ENCODE assay signal across 21 cellular contexts in the genomic region with DNA sequence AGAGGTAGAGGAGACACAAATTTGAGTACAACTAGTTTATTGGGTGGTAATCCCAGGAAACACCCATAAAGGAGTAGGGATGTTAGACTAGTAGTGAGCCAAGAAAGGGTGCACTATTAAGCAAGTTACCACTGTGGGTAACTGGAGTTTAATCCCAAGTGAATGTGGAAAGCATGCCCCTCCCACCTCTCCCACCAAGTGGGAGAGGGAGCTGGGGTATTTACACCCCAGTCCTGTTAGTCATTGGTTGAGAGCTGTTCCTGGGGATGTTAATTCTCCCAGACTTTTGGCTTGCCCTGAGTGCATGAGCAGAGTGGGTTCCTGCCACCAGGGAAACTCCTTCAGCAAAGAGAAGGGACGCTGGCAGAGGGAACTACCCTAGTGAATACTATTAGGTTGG. TPM values are rescaled to one million over a fixed set of nuclear protein-coding genes. Genes with fewer than 3 reads are reported as not detected.
DNase-seq lines count a peak whose midpoint lies in the region; ATAC-seq, FAIRE-seq and TF ChIP-seq lines count a peak whose summit lies in the region.
"Had no signal": no experiment of that assay in that cellular context is flagged by ENCODE, and none has a peak within 500 bp of the region (broad histone marks: within the 10 kb centered on the region; RNA-seq: fewer than 3 reads in every experiment).

No MANE protein-coding gene starts in this region.

- H3K4me1 Mint-ChIP-seq in osteocyte (ENCODE audit: unreplicated experiment): no peaks in the 10 kb centered on the region
- H3K4me1 Mint-ChIP-seq: B cell had no signal

- DNase-seq in HepG2 (ENCODE audit: low spot score) (no peak), right lobe of liver (no peak), osteocyte (ENCODE audit: extremely low spot score, unreplicated experiment) (peak; percentile 36), HUDEP-2 (lab: John Stamatoyannopoulos, UW; ENCODE audit: unreplicated experiment in 76 of 76) (no peak)
- DNase-seq in activated naive CD4-positive, alpha-beta T cell (lab: John Stamatoyannopoulos, UW): no peak
- DNase-seq: AML-193; Caco-2; Calu3; CD4-positive, alpha-beta T cell; CD8-positive, alpha-beta T cell; DMS79 treated with DMSO at 0.1 percent for 48 hours; GF-D8 had no signal

- no peak overlapping the region for H3K4me3 Mint-ChIP-seq in osteocyte (ENCODE audit: unreplicated experiment)
- H3K4me3 Mint-ChIP-seq: B cell; CD4-positive, alpha-beta T cell; CD8-positive, alpha-beta T cell had no signal

- intact Hi-C loops in HepG2 (cut with micrococcal nuclease; ENCODE audit: unreplicated experiment) (loop anchor here (5.0 kb wide), 2 partner anchors 114 to 976 kb away; no protein-coding TSS in a partner anchor), right lobe of liver (cut with DNase I) (no loop called here)

- in situ Hi-C loops in HepG2 (cut with HindIII; ENCODE audit: extremely low pct_ligation_motif_present, low pct_unique_long_range_greater_than_20kb): loop anchor here (10.0 kb wide), 1 partner anchor 134 kb away; no protein-coding TSS in a partner anchor

- no peaks in the 10 kb centered on the region for H3K79me2 ChIP-seq in HepG2 (ENCODE audit: insufficient read depth, low read length)

- TF ChIP-seq EP300 in HepG2 (IDR thresholded peaks at IDR 0.05; ENCODE audit: low read depth in 2 of 2, low read length in 2 of 2) (no peak), HepG2 (CRISPR knock-in tag; IDR thresholded peaks at IDR 0.05; ENCODE audit: borderline replicate concordance) (no peak)

- H3K36me3 ChIP-seq in HepG2 (replicated peaks in 1 of 2; ENCODE audit: control insufficient read depth in 1 of 2, insufficient read depth in 2 of 2, low read length in 2 of 2): no peaks in the 10 kb centered on the region
- no peaks in the 10 kb centered on the region for H3K36me3 ChIP-seq in right lobe of liver
- H3K36me3 ChIP-seq: BLaER1 treated with 17β-estradiol and CSF1 and Interleukin-3, amounts not matched to agents 10 nM and 100 nM had no signal

- ATAC-seq in HepG2 (peak; percentile 39; the same call in 1 of the 3 replicates), right lobe of liver (no peak)
- ATAC-seq: A549; CD8-positive, alpha-beta T cell had no signal

- TF ChIP-seq CTCF in HepG2 (CRISPR knock-in tag; IDR thresholded peaks at IDR 0.05): no peak
- TF ChIP-seq CTCF in right lobe of liver (IDR thresholded peaks at IDR 0.05): no peak
- no peak for TF ChIP-seq CTCF in osteocyte (IDR thresholded peaks at IDR 0.05)

- WGBS in HepG2 (ENCODE audit: low lambda C conversion rate): 10% methylated on average over 1 of the region's 1 CpG
- WGBS in right lobe of liver (ENCODE audit: insufficient coverage, low coverage, low lambda C conversion rate, missing lambda C conversion rate): 71% methylated on average over 1 of the region's 1 CpG

- H3K27me3 ChIP-seq in HepG2 (ENCODE audit: control insufficient read depth in 1 of 2, insufficient read depth in 2 of 2, low read length in 2 of 2) (no peaks in the 10 kb centered on the region; a peak in 1 of 5 replicates), right lobe of liver (no peaks in the 10 kb centered on the region)
- H3K27me3 ChIP-seq: BLaER1 treated with 17β-estradiol and CSF1 and Interleukin-3, amounts not matched to agents 10 nM and 100 nM had no signal

- no peak for FAIRE-seq in HepG2 (lab: Jason Lieb, UNC)
- FAIRE-seq: A549, D721Med, G401.6, GM12891, GM19239 had no signal

- H3K9me3 Mint-ChIP-seq in osteocyte (ENCODE audit: unreplicated experiment): no peaks in the 10 kb centered on the region
- H3K9me3 Mint-ChIP-seq: CD4-positive, alpha-beta T cell; CD8-positive, alpha-beta T cell had no signal

- no peak overlapping the region for H3K27ac Mint-ChIP-seq in osteocyte (ENCODE audit: unreplicated experiment)
- H3K27ac Mint-ChIP-seq: B cell; CD4-positive, alpha-beta T cell; CD8-positive, alpha-beta T cell had no signal

- H3K4me3 ChIP-seq in HepG2 (replicated peaks in 1 of 3; ENCODE audit: insufficient read depth in 1 of 3, low read depth in 2 of 3, low read length in 3 of 3) (no peak overlapping the region), right lobe of liver (no peak overlapping the region)
- H3K4me3 ChIP-seq: A549; BLaER1 treated with 17β-estradiol and CSF1 and Interleukin-3, amounts not matched to agents 10 nM and 100 nM had no signal

- no TSS peak for BruUV-seq in HepG2 (replicated peaks; lab: Mats Ljungman, UMichigan)

- H3K4me1 ChIP-seq in HepG2 (ENCODE audit: insufficient read depth, low read length) (peaks cover 6% of the 10 kb centered on the region; the same call in 1 of the 2 replicates), right lobe of liver (peaks cover 0 to 3% (median 0%) of the 10 kb centered on the region in 4 donors)
- H3K4me1 ChIP-seq: Caco-2 had no signal

- POLR2A ChIA-PET in HepG2 (lab: Yijun Ruan, JAX): interaction anchor here (1.5 kb wide), 1 partner anchor 9 kb away, joined by 6 read pairs; no protein-coding TSS in a partner anchor

- TF ChIP-seq RAD21 in HepG2 (CRISPR knock-in tag; IDR thresholded peaks at IDR 0.05): no peak

- H3K9me3 ChIP-seq in HepG2 (ENCODE audit: low read length): no peaks in the 10 kb centered on the region
- H3K9me3 ChIP-seq in right lobe of liver: no peaks in the 10 kb centered on the region
- H3K9me3 ChIP-seq: A549; BLaER1 treated with 17β-estradiol and CSF1 and Interleukin-3, amounts not matched to agents 10 nM and 100 nM; Caco-2 had no signal

- no peak overlapping the region for H2AFZ ChIP-seq in HepG2 (ENCODE audit: low read length)

- H3K9ac ChIP-seq in HepG2 (ENCODE audit: insufficient read depth, low read depth, low read length): no peak overlapping the region
- H3K9ac ChIP-seq: BLaER1 treated with 17β-estradiol and CSF1 and Interleukin-3, amounts not matched to agents 10 nM and 100 nM had no signal

- no peak overlapping the region for H3K27ac ChIP-seq in HepG2 (ENCODE audit: extremely low read length, insufficient read depth, low read length)
- H3K27ac ChIP-seq in right lobe of liver: no peak overlapping the region
- H3K27ac ChIP-seq: 22Rv1; A549; BLaER1 treated with 17β-estradiol and CSF1 and Interleukin-3, amounts not matched to agents 10 nM and 100 nM; C4-2B had no signal

- CTCF ChIA-PET in HepG2 (lab: Yijun Ruan, JAX; ENCODE audit: low intra/inter-chr PET ratio, low total read pairs): no interaction called here

- H4K20me1 ChIP-seq in HepG2 (ENCODE audit: insufficient read depth, low read length): no peaks in the 10 kb centered on the region
- H4K20me1 ChIP-seq: BLaER1 treated with 17β-estradiol and CSF1 and Interleukin-3, amounts not matched to agents 10 nM and 100 nM had no signal

- H3K4me2 ChIP-seq in HepG2 (ENCODE audit: low read depth, low read length): no peak overlapping the region
- H3K4me2 ChIP-seq: A549; BLaER1 treated with 17β-estradiol and CSF1 and Interleukin-3, amounts not matched to agents 10 nM and 100 nM had no signal

- no peaks in the 10 kb centered on the region for H3K36me3 Mint-ChIP-seq in osteocyte (ENCODE audit: unreplicated experiment)
- H3K36me3 Mint-ChIP-seq: CD8-positive, alpha-beta T cell had no signal

- TF ChIP-seq POLR2A in HepG2 (IDR thresholded peaks at IDR 0.05; ENCODE audit: insufficient read depth in 1 of 2, low read depth in 2 of 2, low read length in 2 of 2) (no peak), right lobe of liver (IDR thresholded peaks at IDR 0.05) (no peak)

- peaks cover 12% of the 10 kb centered on the region for H3K27me3 Mint-ChIP-seq in osteocyte (ENCODE audit: unreplicated experiment)

TF ChIP-seq in HepG2, 621 proteins besides CTCF, POLR2A, EP300 and RAD21 (continues in another document):
- TF ChIP-seq CHD2 (IDR thresholded peaks at IDR 0.05; ENCODE audit: low read depth, low read length) (no peak), ZNF546 (CRISPR knock-in tag; conservative IDR thresholded peaks at IDR 0.05) (no peak), ZC3H4 (CRISPR knock-in tag; IDR thresholded peaks at IDR 0.05; ENCODE audit: borderline replicate concordance) (no peak), ERF (CRISPR knock-in tag; IDR thresholded peaks at IDR 0.05) (no peak), ZNF558 (CRISPR knock-in tag; IDR thresholded peaks at IDR 0.05; ENCODE audit: borderline replicate concordance) (no peak), PCBP2 (optimal IDR thresholded peaks at IDR 0.05; ENCODE audit: low read depth, low read length, poor library complexity, severe bottlenecking) (no peak), NRL (CRISPR knock-in tag; IDR thresholded peaks at IDR 0.05; ENCODE audit: borderline replicate concordance) (no peak), ZNF101 (CRISPR knock-in tag; IDR thresholded peaks at IDR 0.05; ENCODE audit: borderline replicate concordance, low read depth) (no peak), SRSF1 (optimal IDR thresholded peaks at IDR 0.05; ENCODE audit: low read depth, low read length) (no peak), ZNF782 (CRISPR knock-in tag; IDR thresholded peaks at IDR 0.05; ENCODE audit: borderline replicate concordance) (no peak)

RNA-seq across cellular contexts. Expression of a gene that starts 49.2 kb away (rescaled TPM):
- total RNA-seq in HepG2 (2016; rRNA removed; fragmentation: Illumina TruSeq; extraction: Trizol) (12.0 and 13.3 TPM in 2 replicates), right lobe of liver (10 to 100 TPM in 1 of 6 experiments, 1 to 10 TPM in 5; 6.0 to 11.6 (median 7.2) TPM), osteocyte (18.5 and 21.0 TPM in 2 replicates)
- 3.3 and 3.4 TPM in 2 replicates for total RNA-seq in HepG2 (2016; cell fraction: cytosol; rRNA removed; fragmentation: Illumina TruSeq; extraction: Trizol; ENCODE audit: low read depth)
- total RNA-seq in HepG2 (2016; cell fraction: insoluble cytoplasmic fraction; rRNA removed; fragmentation: Illumina TruSeq; extraction: Trizol): 12.0 TPM in 2 replicates
- total RNA-seq in HepG2 (2016; cell fraction: membrane; rRNA removed; fragmentation: Illumina TruSeq; extraction: Trizol): 11.5 and 13.0 TPM in 2 replicates
- 9.1 and 11.2 TPM in 2 replicates for total RNA-seq in HepG2 (2016; cell fraction: nucleus; rRNA removed; fragmentation: Illumina TruSeq; extraction: Trizol)
- 23.9 and 24.3 TPM in 2 replicates for polyA plus RNA-seq in HepG2 (2011; rRNA removed)
- 20.8 and 23.4 TPM in 2 replicates for polyA plus RNA-seq in HepG2 (2011; cell fraction: cytosol; rRNA removed)
- 15.8 and 16.2 TPM in 2 replicates for polyA plus RNA-seq in HepG2 (2011; cell fraction: nucleus; rRNA removed)
- 11.6 and 14.7 TPM in 2 replicates for polyA plus RNA-seq in HepG2 (2012)
- polyA plus RNA-seq in HepG2 (2016; cell fraction: cytosol; fragmentation: Illumina TruSeq; extraction: Trizol; ENCODE audit: low read depth): 3.4 and 3.6 TPM in 2 replicates
- 15.4 and 19.6 TPM in 2 replicates for polyA plus RNA-seq in HepG2 (2016; cell fraction: insoluble cytoplasmic fraction; fragmentation: Illumina TruSeq; extraction: Trizol; ENCODE audit: low read depth)
- 9.9 and 10.7 TPM in 2 replicates for polyA plus RNA-seq in HepG2 (2016; cell fraction: membrane; fragmentation: Illumina TruSeq; extraction: Trizol; ENCODE audit: low read depth)
- polyA plus RNA-seq in HepG2 (2016; cell fraction: nucleus; fragmentation: Illumina TruSeq; extraction: Trizol; ENCODE audit: insufficient read depth, low read depth): 13.9 and 14.3 TPM in 2 replicates
- 42.5 and 53.2 TPM in 2 replicates for polyA minus RNA-seq in HepG2 (2011; rRNA and poly(A)+ RNA removed; ENCODE audit: low replicate concordance)
- polyA minus RNA-seq in HepG2 (2011; cell fraction: cytosol; rRNA and poly(A)+ RNA removed): 15.9 and 17.9 TPM in 2 replicates
- 18.0 and 22.0 TPM in 2 replicates for polyA minus RNA-seq in HepG2 (2011; cell fraction: nucleus; rRNA and poly(A)+ RNA removed)
